Comparison of ENCODE assay signal across 1 cellular context in genomic region chr2:85597241-85597640, GRCh38.
TF ChIP-seq lines count a peak whose summit lies in the region.

No MANE protein-coding gene starts in this region.

TF ChIP-seq in GM23338, 12 proteins besides CTCF, POLR2A, EP300 and RAD21:
- TF ChIP-seq ETS1 (IDR thresholded peaks at IDR 0.05) (no peak), EZH2 (IDR thresholded peaks at IDR 0.05; ENCODE audit: low read depth, unreplicated experiment) (no peak), POLR2AphosphoS5 (IDR thresholded peaks at IDR 0.05; ENCODE audit: low read depth) (no peak), STAT1 (IDR thresholded peaks at IDR 0.05; ENCODE audit: unreplicated experiment) (no peak), ZNF331 (CRISPR knock-in tag; IDR thresholded peaks at IDR 0.05; ENCODE audit: low read depth) (no peak), ZNF114 (CRISPR knock-in tag; IDR thresholded peaks at IDR 0.05) (no peak), NANOG (IDR thresholded peaks at IDR 0.05; ENCODE audit: borderline replicate concordance) (no peak), CREB1 (CRISPR knock-in tag; IDR thresholded peaks at IDR 0.05; ENCODE audit: low read depth) (no peak), ZNF462 (CRISPR knock-in tag; IDR thresholded peaks at IDR 0.05) (no peak), EZH2phosphoT487 (IDR thresholded peaks at IDR 0.05; ENCODE audit: unreplicated experiment) (no peak), JUNB (IDR thresholded peaks at IDR 0.05; ENCODE audit: unreplicated experiment) (no peak), REST (IDR thresholded peaks at IDR 0.05; ENCODE audit: unreplicated experiment) (no peak)
